ENCODE assay signal across 18 cellular contexts in the genomic region with DNA sequence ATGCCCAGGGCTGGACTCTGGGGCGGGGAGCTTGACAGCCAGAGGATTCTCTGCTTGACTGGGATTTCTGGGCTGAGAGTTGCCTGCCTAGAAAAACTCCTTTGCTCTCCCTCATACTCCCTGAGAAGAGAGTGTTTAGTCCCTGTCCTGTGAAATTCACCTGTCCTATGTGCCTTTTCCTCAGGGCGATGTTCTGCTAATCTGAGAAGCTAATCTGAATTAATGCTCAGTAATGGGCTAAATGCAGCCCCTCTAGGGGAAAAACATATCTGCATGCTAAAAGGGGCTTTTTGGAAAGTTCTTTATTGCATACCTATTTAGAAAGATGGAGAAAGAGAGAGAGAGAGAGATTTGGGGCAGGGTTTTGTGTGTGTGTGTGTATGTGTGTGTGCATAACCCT.
"Had no signal": no experiment of that assay in that cellular context is flagged by ENCODE, and none has a peak within 500 bp of the region (broad histone marks: within the 10 kb centered on the region; RNA-seq: fewer than 3 reads in every experiment).

No MANE protein-coding gene starts in this region.

- H2AFZ ChIP-seq: hepatocyte had no signal

- H3K9me3 ChIP-seq: esophagus muscularis mucosa, gastroesophageal sphincter, heart left ventricle, left lung, lower lobe of right lung had no signal

- H3K79me2 ChIP-seq: hepatocyte had no signal

- H3K27ac ChIP-seq: coronary artery, dorsolateral prefrontal cortex, esophagus muscularis mucosa, foreskin keratinocyte, gastroesophageal sphincter, heart left ventricle, hepatocyte, left lung, lower lobe of right lung had no signal

- H3K27me3 ChIP-seq: foreskin keratinocyte had no signal

- H3K4me2 ChIP-seq: hepatocyte had no signal

- H3K36me3 ChIP-seq: esophagus muscularis mucosa, gastroesophageal sphincter, heart left ventricle, left lung, lower lobe of right lung had no signal

- H3K4me1 ChIP-seq: esophagus muscularis mucosa, foreskin keratinocyte, gastroesophageal sphincter, heart left ventricle, left lung, lower lobe of right lung had no signal

- H3K4me3 ChIP-seq: coronary artery, dorsolateral prefrontal cortex, esophagus muscularis mucosa, gastroesophageal sphincter, heart left ventricle, hepatocyte, left lung, lower lobe of right lung had no signal

- DNase-seq: dermis blood vessel endothelial cell; dorsolateral prefrontal cortex; effector CD4-positive, alpha-beta T cell; effector memory CD4-positive, alpha-beta T cell; foreskin keratinocyte; heart left ventricle; hypothalamus; immature natural killer cell; left cardiac atrium; left lung; left ventricle myocardium superior; lower lobe of right lung; mesenchymal stem cell; naive thymus-derived CD4-positive, alpha-beta T cell had no signal
